ENCODE assay signal across 32 cellular contexts in the genomic region with DNA sequence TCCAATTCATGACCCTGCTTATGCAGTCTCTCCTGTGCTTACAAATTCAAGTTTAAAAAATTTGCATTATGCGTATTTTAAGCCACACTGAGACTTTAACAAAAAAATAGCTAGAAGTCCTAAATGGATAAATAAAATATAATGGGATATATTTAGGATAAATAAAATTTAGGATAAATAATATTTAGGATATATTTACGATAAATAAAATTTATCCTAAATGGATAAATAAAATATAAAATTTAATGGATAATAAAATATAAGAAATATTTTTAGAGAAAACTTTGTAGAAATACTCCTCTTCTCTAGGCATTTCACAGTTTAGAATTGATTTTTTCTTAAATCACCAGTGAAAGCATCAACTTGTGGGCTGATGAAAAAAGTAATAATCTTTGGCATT. TPM values are rescaled to one million over a fixed set of nuclear protein-coding genes. Genes with fewer than 3 reads are reported as not detected.
"Had no signal": no experiment of that assay in that cellular context is flagged by ENCODE, and none has a peak within 500 bp of the region (broad histone marks: within the 10 kb centered on the region; RNA-seq: fewer than 3 reads in every experiment).

No MANE protein-coding gene starts in this region.

- H3K4me1 Mint-ChIP-seq: activated CD4-positive, alpha-beta T cell treated with anti-CD3 and anti-CD28 coated beads, Interleukin-2, amount 10 ng/mL, durations not matched to agents 24 days and 14 days; activated naive CD4-positive, alpha-beta T cell treated with anti-CD3 and anti-CD28 coated beads, Interleukin-2, amount 50 U/mL, for 24 hours; activated naive CD8-positive, alpha-beta T cell treated with anti-CD3 and anti-CD28 coated beads, Interleukin-2, amount 10 ng/mL, durations not matched to agents 7 days and 5 days; central memory CD8-positive, alpha-beta T cell had no signal

- H3K36me3 ChIP-seq: ascending aorta, SJSA1, WERI-Rb-1 had no signal

- H3K4me1 ChIP-seq: SJSA1 had no signal

- H3K27me3 ChIP-seq: ascending aorta, cardiac muscle cell, SJSA1 had no signal

- H3K9me3 Mint-ChIP-seq: activated CD4-positive, alpha-beta T cell treated with anti-CD3 and anti-CD28 coated beads, Interleukin-2, amount 10 ng/mL, durations not matched to agents 24 days and 14 days; activated CD8-positive, alpha-beta T cell treated with anti-CD3 and anti-CD28 coated beads for 36 hours; activated naive CD4-positive, alpha-beta T cell treated with anti-CD3 and anti-CD28 coated beads, Interleukin-2, amount 50 U/mL, for 24 hours; activated naive CD8-positive, alpha-beta T cell treated with anti-CD3 and anti-CD28 coated beads, Interleukin-2, amount 10 ng/mL, durations not matched to agents 7 days and 5 days; activated T-helper 2 cell treated with anti-CD3 and anti-CD28 coated beads, Interferon-gamma antibody, Interleukin-2, Interleukin-4, amounts not matched to agents 10 μg/mL and 5 μg/mL and 100 μg/mL, durations not matched to agents 14 hours and 24 hours and 36 hours; central memory CD8-positive, alpha-beta T cell had no signal

- ATAC-seq: activated CD8-positive, alpha-beta T cell treated with anti-CD3 and anti-CD28 coated beads for 36 hours; Panc1 had no signal

- H3K9me3 ChIP-seq: ascending aorta, SJSA1, SK-N-SH had no signal

- H3K36me3 Mint-ChIP-seq: activated naive CD4-positive, alpha-beta T cell treated with anti-CD3 and anti-CD28 coated beads, Interleukin-2, amount 50 U/mL, for 24 hours; activated naive CD8-positive, alpha-beta T cell treated with anti-CD3 and anti-CD28 coated beads, Interleukin-2, amount 10 ng/mL, durations not matched to agents 7 days and 5 days had no signal

- H3K27ac ChIP-seq: ascending aorta, cardiac muscle cell, KMS-11, SJSA1, WERI-Rb-1 had no signal

- DNase-seq: activated CD4-positive, alpha-beta T cell treated with anti-CD3 and anti-CD28 coated beads, Interleukin-2, amount 10 ng/mL, durations not matched to agents 24 days and 14 days; activated CD4-positive, alpha-beta T cell treated with anti-CD3 and anti-CD28 coated beads, Interleukin-2, amount 50 U/mL, for 4 hours; activated CD8-positive, alpha-beta T cell treated with anti-CD3 and anti-CD28 coated beads for 36 hours; activated gamma-delta T cell; activated naive CD4-positive, alpha-beta T cell treated with Interleukin-2 at 50 U/mL for 16 hours; activated naive CD8-positive, alpha-beta T cell treated with anti-CD3 and anti-CD28 coated beads, Interleukin-2, amount 10 ng/mL, durations not matched to agents 7 days and 5 days; activated T-cell treated with anti-CD3 and anti-CD28 coated beads, Interleukin-2, amount 50 U/mL, for 1 hour; amygdala; NCI-H1105; NCI-H1417 treated with DMSO at 0.1 percent for 48 hours; NCI-H1694; NCI-H1930; NCI-H2081 treated with DMSO at 0.1 percent for 48 hours; NCI-H446 treated with DMSO at 0.1 percent for 48 hours; NCI-H524; NCI-H69; RPMI8226; SHP77 treated with DMSO at 0.1 percent for 48 hours; SK-N-SH; T-helper 1 cell; T-helper 2 cell; T-helper 9 cell; WERI-Rb-1 had no signal

- H3K27me3 Mint-ChIP-seq: activated CD8-positive, alpha-beta T cell treated with anti-CD3 and anti-CD28 coated beads for 36 hours; central memory CD8-positive, alpha-beta T cell had no signal

- H3K4me3 Mint-ChIP-seq: activated CD4-positive, alpha-beta T cell treated with anti-CD3 and anti-CD28 coated beads, Interleukin-2, amount 10 ng/mL, durations not matched to agents 24 days and 14 days; activated CD8-positive, alpha-beta T cell treated with anti-CD3 and anti-CD28 coated beads for 36 hours; activated naive CD4-positive, alpha-beta T cell treated with anti-CD3 and anti-CD28 coated beads, Interleukin-2, amount 50 U/mL, for 24 hours; activated naive CD8-positive, alpha-beta T cell treated with anti-CD3 and anti-CD28 coated beads, Interleukin-2, amount 10 ng/mL, durations not matched to agents 7 days and 5 days; central memory CD8-positive, alpha-beta T cell had no signal

- H3K4me3 ChIP-seq: ascending aorta, cardiac muscle cell, SJSA1 had no signal

- H3K9ac ChIP-seq: KMS-11, SK-N-SH had no signal

- H3K27ac Mint-ChIP-seq: activated CD4-positive, alpha-beta T cell treated with anti-CD3 and anti-CD28 coated beads, Interleukin-2, amount 10 ng/mL, durations not matched to agents 24 days and 14 days; activated CD8-positive, alpha-beta T cell treated with anti-CD3 and anti-CD28 coated beads for 36 hours; activated naive CD4-positive, alpha-beta T cell treated with anti-CD3 and anti-CD28 coated beads, Interleukin-2, amount 50 U/mL, for 24 hours; activated naive CD8-positive, alpha-beta T cell treated with anti-CD3 and anti-CD28 coated beads, Interleukin-2, amount 10 ng/mL, durations not matched to agents 7 days and 5 days; activated T-helper 2 cell treated with anti-CD3 and anti-CD28 coated beads, Interferon-gamma antibody, Interleukin-2, Interleukin-4, amounts not matched to agents 10 μg/mL and 5 μg/mL and 100 μg/mL, durations not matched to agents 14 hours and 24 hours and 36 hours had no signal

RNA-seq across cellular contexts. Expression of gene GUCY1B1, which starts 22.6 kb away (rescaled TPM):
- total RNA-seq: activated naive CD8-positive, alpha-beta T cell treated with anti-CD3 and anti-CD28 coated beads, Interleukin-2, amount 10 ng/mL, durations not matched to agents 7 days and 5 days; MCF 10A had no signal
